ENCODE assay signal across 9 cellular contexts in genomic region chr2:74037379-74037860, GRCh38. TPM values are rescaled to one million over a fixed set of nuclear protein-coding genes. Genes with fewer than 3 reads are reported as not detected.
DNase-seq lines count a peak whose midpoint lies in the region; ATAC-seq and TF ChIP-seq lines count a peak whose summit lies in the region.
"Had no signal": no experiment of that assay in that cellular context is flagged by ENCODE, and none has a peak within 500 bp of the region (broad histone marks: within the 10 kb centered on the region; RNA-seq: fewer than 3 reads in every experiment).

No MANE protein-coding gene starts in this region.

- peaks cover 0 to 5% (median 0%) of the 10 kb centered on the region in 3 donors for H3K36me3 Mint-ChIP-seq in immature natural killer cell

- peak; percentile 48 for ATAC-seq in GM18498 (IDR thresholded peaks at IDR 0.05; ENCODE audit: unreplicated experiment)
- peak; percentile 50 for ATAC-seq in HG02623 (IDR thresholded peaks at IDR 0.05; ENCODE audit: unreplicated experiment)

- TF ChIP-seq POLR2A in ovary (IDR thresholded peaks at IDR 0.05) (no peak), sigmoid colon (IDR thresholded peaks at IDR 0.05) (no peak)

- no peaks in the 10 kb centered on the region for H3K9me3 ChIP-seq in ovary
- H3K9me3 ChIP-seq in sigmoid colon, result no peaks in the 10 kb centered on the region
- H3K9me3 ChIP-seq: thoracic aorta had no signal

- H3K4me3 ChIP-seq in ovary (no peak overlapping the region), sigmoid colon (no peak overlapping the region)
- H3K4me3 ChIP-seq: thoracic aorta had no signal

- peaks cover 8 to 26% (median 11%) of the 10 kb centered on the region in 3 donors for H3K27me3 Mint-ChIP-seq in immature natural killer cell (ENCODE audit: low read depth in 3 of 3)

- H3K4me1 ChIP-seq in ovary (ENCODE audit: insufficient read depth) (peaks cover 3% of the 10 kb centered on the region), sigmoid colon (peaks cover 0 to 8% (median 5%) of the 10 kb centered on the region in 4 donors)

- intact Hi-C loops in ovary (cut with DNase I), result no loop called here
- intact Hi-C loops in sigmoid colon (cut with DNase I), result no loop called here

- no peak overlapping the region for H3K27ac ChIP-seq in ovary
- no peak overlapping the region for H3K27ac ChIP-seq in sigmoid colon
- H3K27ac ChIP-seq: thoracic aorta had no signal

- H3K27me3 ChIP-seq in ovary, result no peaks in the 10 kb centered on the region
- H3K27me3 ChIP-seq in sigmoid colon, result no peaks in the 10 kb centered on the region

- peaks cover 97 to 98% of the 10 kb centered on the region in 2 donors for H3K4me1 Mint-ChIP-seq in immature natural killer cell

- WGBS in ovary, 3 donors, result 32 to 59% (median 50%) methylated on average over 1 of the region's 1 CpG
- WGBS in sigmoid colon, 2 donors, result 39 to 73% methylated on average over 1 of the region's 1 CpG

- H3K27ac Mint-ChIP-seq in immature natural killer cell, result peak overlapping the region; percentile 58 to 94 (median 84)

- DNase-seq in OCI-M1 (lab: John Stamatoyannopoulos, UW) (peak; percentile 90), immature natural killer cell (peak in 2 of 3 donors; percentile 30 to 36), ovary (no peak), sigmoid colon (no peak)
- no peak for DNase-seq in effector CD8-positive, alpha-beta T cell (lab: John Stamatoyannopoulos, UW)
- no peak for DNase-seq in activated CD4-positive, alpha-beta T cell treated with anti-CD3 and anti-CD28 coated beads for 1 hour

- H3K36me3 ChIP-seq in ovary (no peaks in the 10 kb centered on the region), sigmoid colon (no peaks in the 10 kb centered on the region)
- H3K36me3 ChIP-seq: thoracic aorta had no signal

- TF ChIP-seq CTCF in ovary (IDR thresholded peaks at IDR 0.05) (no peak), sigmoid colon (IDR thresholded peaks at IDR 0.05) (no peak)

- TF ChIP-seq EP300 in ovary (IDR thresholded peaks at IDR 0.05) (no peak), sigmoid colon (IDR thresholded peaks at IDR 0.05) (no peak)

- H3K9me3 Mint-ChIP-seq in immature natural killer cell, result no peaks in the 10 kb centered on the region

- peak overlapping the region; percentile 51 to 72 (median 56) for H3K4me3 Mint-ChIP-seq in immature natural killer cell

RNA-seq across cellular contexts. Expression of gene TET3, which starts 52.7 kb away (rescaled TPM):
- polyA plus RNA-seq in immature natural killer cell, result 1 to 10 TPM in 1 of 3 donors, under 1 TPM in 1, not detected in 1; 0.16 to 1.2 TPM
- 10 to 100 TPM in 2 of 7 donors, 1 to 10 TPM in 5; 5.1 to 13.5 (median 7.9) TPM for total RNA-seq in ovary
- 1 to 10 TPM; 2.6 to 3.3 TPM for polyA plus RNA-seq in ovary
- 1 to 10 TPM; 3.1 to 5.8 (median 3.6) TPM for total RNA-seq in sigmoid colon
- polyA plus RNA-seq in sigmoid colon, result 1 to 10 TPM; 1.8 to 9.6 (median 2.5) TPM

Comparison
In these comparisons a context has a peak if more than half of its experiments do, and no peak if none do; other contexts are left out.
1. DNase-seq: peak in OCI-M1 (single experiment) and immature natural killer cell (2 of 3); none in ovary (0 of 5), effector CD8-positive, alpha-beta T cell (single experiment), sigmoid colon (single experiment) and activated CD4-positive, alpha-beta T cell treated with anti-CD3 and anti-CD28 coated beads for 1 hour (single experiment).